In the genomic region with DNA sequence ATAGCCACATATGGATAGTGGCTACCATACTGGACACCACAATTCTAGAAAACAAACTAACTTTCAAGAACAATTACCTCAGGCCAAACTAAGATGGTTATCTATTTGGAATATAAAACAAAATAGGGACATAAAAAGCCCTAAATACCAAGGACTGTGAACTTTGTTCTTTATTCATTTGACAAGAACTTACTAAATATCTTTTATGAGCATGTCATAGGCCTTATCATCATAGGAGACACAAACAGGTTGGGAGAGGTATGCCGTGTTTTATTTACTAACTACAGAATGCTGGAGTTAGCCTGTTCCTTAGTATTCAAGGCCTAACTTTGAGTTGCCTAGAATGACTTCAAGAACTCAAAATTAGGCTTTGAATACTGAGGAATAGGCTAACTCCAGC, we compare ENCODE assay signal across 18 cellular contexts. TPM values are rescaled to one million over a fixed set of nuclear protein-coding genes. Genes with fewer than 3 reads are reported as not detected.
DNase-seq lines count a peak whose midpoint lies in the region; ATAC-seq and TF ChIP-seq lines count a peak whose summit lies in the region.
"Had no signal": no experiment of that assay in that cellular context is flagged by ENCODE, and none has a peak within 500 bp of the region (broad histone marks: within the 10 kb centered on the region; RNA-seq: fewer than 3 reads in every experiment).

No MANE protein-coding gene starts in this region.

- H3K9me3 ChIP-seq in mucosa of descending colon = no peaks in the 10 kb centered on the region
- H3K9me3 ChIP-seq: SJSA1 had no signal

- DNase-seq in M059J (ENCODE audit: low read depth) (peak; percentile 57), epithelial cell of prostate (ENCODE audit: low read depth, low spot score) (no peak), mucosa of descending colon (no peak), SKM-1 (lab: John Stamatoyannopoulos, UW; ENCODE audit: unreplicated experiment) (no peak)
- DNase-seq in NK-92 treated with Interleukin-12 subunit alpha and Interleukin-12 subunit beta, amount 100 ng/mL, for 24 hours (lab: John Stamatoyannopoulos, UW) = no peak
- DNase-seq: CD4-positive, alpha-beta memory T cell; DMS153; GDM1; KBM-7; NCI-H1417; NCI-H187; NCI-H2107; NCI-H510A; NCI-H748 treated with DMSO at 0.1 percent for 48 hours had no signal

- no peaks in the 10 kb centered on the region; the same call in 1 of the 2 replicates for H3K36me3 ChIP-seq in ACC112 (ENCODE audit: insufficient read depth, low read length)
- no peaks in the 10 kb centered on the region for H3K36me3 ChIP-seq in mucosa of descending colon (ENCODE audit: low read depth)

- peak; percentile 52 for ATAC-seq in mucosa of descending colon
- ATAC-seq in GM21381 (IDR thresholded peaks at IDR 0.05; ENCODE audit: unreplicated experiment) = no peak
- no peak for ATAC-seq in GM18498 (IDR thresholded peaks at IDR 0.05; ENCODE audit: unreplicated experiment)

- peaks cover 31% of the 10 kb centered on the region for H3K4me1 ChIP-seq in ACC112 (ENCODE audit: control insufficient read depth, insufficient read depth, low read length, unreplicated experiment)
- peaks cover 3% of the 10 kb centered on the region for H3K4me1 ChIP-seq in mucosa of descending colon (ENCODE audit: low read depth)

- intact Hi-C loops in mucosa of descending colon (cut with DNase I, micrococcal nuclease) = no loop called here

- H3K4me3 ChIP-seq in ACC112 (ENCODE audit: low read depth, low read length) = no peak overlapping the region
- H3K4me3 ChIP-seq in mucosa of descending colon = no peak overlapping the region
- H3K4me3 ChIP-seq: SJSA1 had no signal

- no peak overlapping the region for H2AFZ ChIP-seq in ACC112 (ENCODE audit: low read length, unreplicated experiment)

- peaks cover 8% of the 10 kb centered on the region for H3K79me2 ChIP-seq in ACC112 (ENCODE audit: control insufficient read depth, insufficient read depth, low read length, unreplicated experiment)

- H3K27me3 ChIP-seq in ACC112 (ENCODE audit: insufficient read depth, low read length) = no peaks in the 10 kb centered on the region
- H3K27me3 ChIP-seq: SJSA1 had no signal

- H3K27ac ChIP-seq in ACC112 (ENCODE audit: low read depth, low read length) (peak overlapping the region; percentile 99), epithelial cell of prostate (peak overlapping the region; percentile 88)

- no peak for TF ChIP-seq CTCF in mucosa of descending colon (IDR thresholded peaks at IDR 0.05)

RNA-seq across cellular contexts. Expression of a gene that starts 32.1 kb away (rescaled TPM):
- total RNA-seq in M059J (2014; rRNA removed; shearing (Covaris generic)) = 18.2 and 21.4 TPM in 2 replicates
- 10 to 100 TPM; 42.3 to 55.7 (median 42.6) TPM for total RNA-seq in mucosa of descending colon
